ENCODE assay signal across 8 cellular contexts in genomic region chr1:154220071-154220969, GRCh38. TPM values are rescaled to one million over a fixed set of nuclear protein-coding genes. Genes with fewer than 3 reads are reported as not detected.
DNase-seq lines count a peak whose midpoint lies in the region; ATAC-seq and TF ChIP-seq lines count a peak whose summit lies in the region.

Gene UBAP2L, plus strand, starts transcription at chr1:154220955. Its CDS starts 4,169 bp downstream, at chr1:154225124.

- peak within 1 kb of the TSS; percentile 88 for H3K4me3 Mint-ChIP-seq in activated naive CD8-positive, alpha-beta T cell treated with anti-CD3 and anti-CD28 coated beads, Interleukin-2, amount 10 ng/mL, durations not matched to agents 7 days and 5 days
- H3K4me3 Mint-ChIP-seq in osteocyte (ENCODE audit: unreplicated experiment), result peak within 1 kb of the TSS; percentile 90

- peak within 1 kb of the TSS; percentile 95 for H3K27ac Mint-ChIP-seq in activated naive CD8-positive, alpha-beta T cell treated with anti-CD3 and anti-CD28 coated beads, Interleukin-2, amount 10 ng/mL, durations not matched to agents 7 days and 5 days
- peak within 1 kb of the TSS; percentile 99 for H3K27ac Mint-ChIP-seq in osteocyte (ENCODE audit: unreplicated experiment)

- TF ChIP-seq POLR2A in GM10847 (IDR thresholded peaks at IDR 0.05; ENCODE audit: extremely low read depth, insufficient read length), result peak; percentile 72

- TF ChIP-seq CTCF in SU-DHL-6 (IDR thresholded peaks at IDR 0.05; ENCODE audit: insufficient read depth, low read length, poor library complexity, severe bottlenecking) (no peak), osteocyte (IDR thresholded peaks at IDR 0.05) (no peak)

- under 1% methylated on average over 73 of the region's 73 CpGs for WGBS in thymus

- intact Hi-C loops in head of caudate nucleus (cut with DNase I), result loop anchor here (2.0 to 5.0 kb wide), 3 partner anchors 38 to 337 kb away; partner anchors contain the start of genes HAX1 and UBE2Q1

- H3K36me3 ChIP-seq in SU-DHL-6 (ENCODE audit: low read length) (peaks cover 25% of the 10 kb centered on the region), thymus (ENCODE audit: control insufficient read depth, insufficient read depth) (peaks cover 4% of the 10 kb centered on the region)

- H3K9me3 ChIP-seq in SU-DHL-6 (ENCODE audit: insufficient read depth, low read length), result no peaks in the 10 kb centered on the region
- no peaks in the 10 kb centered on the region for H3K9me3 ChIP-seq in thymus (ENCODE audit: control insufficient read depth)

- peaks cover 41% of the 10 kb centered on the region for H3K36me3 Mint-ChIP-seq in activated naive CD8-positive, alpha-beta T cell treated with anti-CD3 and anti-CD28 coated beads, Interleukin-2, amount 10 ng/mL, durations not matched to agents 7 days and 5 days
- H3K36me3 Mint-ChIP-seq in osteocyte (ENCODE audit: unreplicated experiment), result peaks cover 19% of the 10 kb centered on the region

- H3K4me2 ChIP-seq in SU-DHL-6 (ENCODE audit: low read depth, low read length, poor library complexity, severe bottlenecking), result peak within 1 kb of the TSS; percentile 98

- H3F3A ChIP-seq in SU-DHL-6 (ENCODE audit: insufficient read depth), result 0 out of 2 replicates have a peak, but pooled peaks cover 7% of the 10 kb centered on the region

- peaks cover 2% of the 10 kb centered on the region for H3K9me3 Mint-ChIP-seq in activated naive CD8-positive, alpha-beta T cell treated with anti-CD3 and anti-CD28 coated beads, Interleukin-2, amount 10 ng/mL, durations not matched to agents 7 days and 5 days
- no peaks in the 10 kb centered on the region for H3K9me3 Mint-ChIP-seq in osteocyte (ENCODE audit: unreplicated experiment)

- peaks cover 57% of the 10 kb centered on the region for H3K4me1 Mint-ChIP-seq in activated naive CD8-positive, alpha-beta T cell treated with anti-CD3 and anti-CD28 coated beads, Interleukin-2, amount 10 ng/mL, durations not matched to agents 7 days and 5 days
- H3K4me1 Mint-ChIP-seq in osteocyte (ENCODE audit: unreplicated experiment), result peaks cover 53% of the 10 kb centered on the region

- H3K27me3 ChIP-seq in SU-DHL-6 (ENCODE audit: low read length) (no peaks in the 10 kb centered on the region), thymus (ENCODE audit: control insufficient read depth, insufficient read depth) (no peaks in the 10 kb centered on the region)

- peak; percentile 94 for ATAC-seq in HG02678 (IDR thresholded peaks at IDR 0.05; ENCODE audit: unreplicated experiment)
- ATAC-seq in activated naive CD8-positive, alpha-beta T cell treated with anti-CD3 and anti-CD28 coated beads, Interleukin-2, amount 10 ng/mL, durations not matched to agents 7 days and 5 days (ENCODE audit: low read depth), result peak; percentile 88

- H3K27ac ChIP-seq in SU-DHL-6 (ENCODE audit: low read depth, low read length) (peak within 1 kb of the TSS; percentile 74), thymus (ENCODE audit: low read depth) (peak within 1 kb of the TSS; percentile 97)

- peak within 1 kb of the TSS; percentile 85 for H3K4me3 ChIP-seq in SU-DHL-6 (ENCODE audit: insufficient read depth, low read length, poor library complexity, severe bottlenecking)
- H3K4me3 ChIP-seq in thymus (ENCODE audit: low read length), result peak within 1 kb of the TSS; percentile 85

- peaks cover 19% of the 10 kb centered on the region for H3K4me1 ChIP-seq in thymus (ENCODE audit: control insufficient read depth, insufficient read depth, low read length)

- H3K9me2 ChIP-seq in SU-DHL-6 (replicated peaks; ENCODE audit: insufficient read depth, low read length), result no peaks in the 10 kb centered on the region

- H3K27me3 Mint-ChIP-seq in activated naive CD8-positive, alpha-beta T cell treated with anti-CD3 and anti-CD28 coated beads, Interleukin-2, amount 10 ng/mL, durations not matched to agents 7 days and 5 days, result no peaks in the 10 kb centered on the region
- H3K27me3 Mint-ChIP-seq in osteocyte (ENCODE audit: unreplicated experiment), result no peaks in the 10 kb centered on the region

- peak within 1 kb of the TSS; percentile 57 for H2AFZ ChIP-seq in SU-DHL-6 (ENCODE audit: low read depth, low read length, severe bottlenecking)

- peak within 1 kb of the TSS; percentile 93 for H3K9ac ChIP-seq in SU-DHL-6 (ENCODE audit: low read length)

- peaks cover 89% of the 10 kb centered on the region for H3K79me2 ChIP-seq in SU-DHL-6 (ENCODE audit: insufficient read depth, low read length)

- POLR2A ChIA-PET in activated naive CD8-positive, alpha-beta T cell treated with anti-CD3 and anti-CD28 coated beads, Interleukin-2, amount 10 ng/mL, durations not matched to agents 7 days and 5 days (lab: Charles Lee), result interaction anchor here (0.6 to 2.9 kb wide), 11 partner anchors 13 to 388 kb away, joined by 3 to 21 read pairs (median 4); partner anchors contain the start of genes ADAR, GATAD2B, HAX1 and RPS27

- DNase-seq in NCI-H128 (lab: John Stamatoyannopoulos, UW; ENCODE audit: unreplicated experiment) (peak; percentile 98), head of caudate nucleus (peak; percentile 96 to 99 (median 98)), osteocyte (ENCODE audit: extremely low spot score, unreplicated experiment) (peak; percentile 100)
- peak; percentile 98 for DNase-seq in activated naive CD8-positive, alpha-beta T cell treated with anti-CD3 and anti-CD28 coated beads, Interleukin-2, amount 10 ng/mL, durations not matched to agents 7 days and 5 days

- peaks cover 30% of the 10 kb centered on the region for H4K20me1 ChIP-seq in SU-DHL-6 (ENCODE audit: low read depth, low read length)

RNA-seq across cellular contexts. Expression of gene UBAP2L, which starts in this region (rescaled TPM):
- total RNA-seq in activated naive CD8-positive, alpha-beta T cell treated with anti-CD3 and anti-CD28 coated beads, Interleukin-2, amount 10 ng/mL, durations not matched to agents 7 days and 5 days, result 100 to 1,000 TPM; 192 to 195 TPM
- 224 and 236 TPM in 2 replicates for total RNA-seq in osteocyte
- polyA plus RNA-seq in thymus, result 50.1 TPM

Comparison
In these comparisons a context has a peak if more than half of its experiments do, and no peak if none do; other contexts are left out.
1. Peak in every context shown above with its lines: DNase-seq, ATAC-seq, H3K4me3 ChIP-seq and H3K27ac ChIP-seq.